Comparison of ENCODE assay signal across 8 cellular contexts in genomic region chr15:90211440-90212168, GRCh38. TPM values are rescaled to one million over a fixed set of nuclear protein-coding genes. Genes with fewer than 3 reads are reported as not detected.
A peak's percentile ranks its signal among the peaks of the same experiment; 100 is the strongest.
DNase-seq lines count a peak whose midpoint lies in the region; ATAC-seq and TF ChIP-seq lines count a peak whose summit lies in the region.

No MANE protein-coding gene starts in this region.

- H3K27ac ChIP-seq in VCaP (peak overlapping the region; percentile 76), heart right ventricle (peak overlapping the region in 1 of 10 donors; percentile 66), rectal smooth muscle tissue (ENCODE audit: low read depth, low read length) (peak overlapping the region; percentile 16), substantia nigra (ENCODE audit: low read depth, low read length, poor library complexity, severe bottlenecking) (no peak overlapping the region)

- H3K4me3 ChIP-seq in heart right ventricle (no peak overlapping the region), rectal smooth muscle tissue (ENCODE audit: low read length) (peak overlapping the region; percentile 8)

- WGBS in heart right ventricle, 2 donors, result 50 to 74% methylated on average over 13 of the region's 13 CpGs

- intact Hi-C loops in heart right ventricle (cut with DNase I), result loop anchor here in 1 of 10 donors (5.0 kb wide), 1 partner anchor 49 kb away; no protein-coding TSS in a partner anchor

- ATAC-seq in heart right ventricle, result peak in 6 of 8 donors; percentile 24 to 62 (median 42)
- no peak for ATAC-seq in GM19463 (IDR thresholded peaks at IDR 0.05; ENCODE audit: unreplicated experiment)

- H3K4me1 ChIP-seq in heart right ventricle (peaks cover 10 to 55% (median 33%) of the 10 kb centered on the region in 9 donors), rectal smooth muscle tissue (ENCODE audit: control insufficient read depth, insufficient read depth, low read length) (peaks cover 19% of the 10 kb centered on the region)

- H3K36me3 ChIP-seq in heart right ventricle (peaks cover 0 to 25% (median 0%) of the 10 kb centered on the region in 9 donors), rectal smooth muscle tissue (ENCODE audit: control insufficient read depth, insufficient read depth, low read length) (peaks cover 12% of the 10 kb centered on the region)

- peak overlapping the region; percentile 21 for H3K9ac ChIP-seq in rectal smooth muscle tissue (ENCODE audit: low read length)

- DNase-seq in GDM1 (lab: John Stamatoyannopoulos, UW), result peak; percentile 10
- no peak for DNase-seq in heart right ventricle
- no peak for DNase-seq in NCI-H1092 treated with DMSO at 0.1 percent for 48 hours (lab: John Stamatoyannopoulos, UW)
- no peak for DNase-seq in substantia nigra (lab: John Stamatoyannopoulos, UW)
- no peak for DNase-seq in NCI-H748 treated with DMSO at 0.1 percent for 48 hours (lab: John Stamatoyannopoulos, UW)

- H3K9me3 ChIP-seq in heart right ventricle, result no peaks in the 10 kb centered on the region

- TF ChIP-seq CTCF in VCaP (conservative IDR thresholded peaks at IDR 0.05), result no peak
- no peak for TF ChIP-seq CTCF in heart right ventricle (IDR thresholded peaks at IDR 0.05)

- H3K27me3 ChIP-seq in heart right ventricle (no peaks in the 10 kb centered on the region), rectal smooth muscle tissue (ENCODE audit: control insufficient read depth, insufficient read depth, low read length) (no peaks in the 10 kb centered on the region)

RNA-seq across cellular contexts. Expression of gene SEMA4B, which starts 10.5 kb away (rescaled TPM):
- total RNA-seq in heart right ventricle, result 10 to 100 TPM in 9 of 10 donors, 1 to 10 TPM in 1; 9.9 to 76.7 (median 15.1) TPM
- polyA plus RNA-seq in heart right ventricle, result 10 to 100 TPM; 24.7 to 27.0 TPM

RNA-seq across cellular contexts. Expression of gene CIB1, which starts 22.1 kb away (rescaled TPM):
- 10 to 100 TPM; 70.5 to 95.6 (median 77.7) TPM for total RNA-seq in heart right ventricle
- 100 to 1,000 TPM in 1 of 2 donors, 10 to 100 TPM in 1; 80.2 to 144 TPM for polyA plus RNA-seq in heart right ventricle

RNA-seq across cellular contexts. Expression of gene GDPGP1, which starts 22.4 kb away (rescaled TPM):
- total RNA-seq in heart right ventricle, result 10 to 100 TPM; 11.4 to 16.3 (median 13.0) TPM
- polyA plus RNA-seq in heart right ventricle, result 1 to 10 TPM; 3.0 to 4.9 TPM

RNA-seq across cellular contexts. Expression of gene TTLL13, which starts 37.8 kb away (rescaled TPM):
- total RNA-seq in heart right ventricle, result under 1 TPM in 6 of 10 donors, not detected in 4; 0.19 to 0.78 (median 0.24) TPM
- polyA plus RNA-seq in heart right ventricle, result under 1 TPM; 0.09 to 0.44 TPM

RNA-seq across cellular contexts. Expression of gene NGRN, which starts 53.9 kb away (rescaled TPM):
- total RNA-seq in heart right ventricle, result 100 to 1,000 TPM; 109 to 139 (median 119) TPM
- 100 to 1,000 TPM in 1 of 2 donors, 10 to 100 TPM in 1; 56.5 to 119 TPM for polyA plus RNA-seq in heart right ventricle
